In the genomic region with DNA sequence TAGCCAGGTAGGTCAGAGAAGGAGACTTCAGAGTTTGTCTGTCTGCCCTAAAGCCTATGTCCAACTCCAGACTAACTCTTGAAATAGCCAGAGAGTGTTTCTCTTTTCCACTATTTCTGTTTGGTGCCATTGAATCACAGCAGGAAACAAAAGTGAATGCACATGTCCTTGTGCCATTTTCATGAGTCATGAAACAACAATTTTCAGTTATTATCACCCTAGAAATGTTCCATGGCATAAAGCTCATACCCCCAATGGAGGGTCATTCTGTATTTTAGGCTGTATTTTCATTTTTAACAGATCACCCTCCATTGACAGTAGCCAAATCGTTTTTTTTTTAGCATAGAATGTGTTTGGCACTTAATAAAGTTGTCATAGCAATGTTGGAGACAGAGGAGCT, we compare ENCODE assay signal across 27 cellular contexts.
DNase-seq lines count a peak whose midpoint lies in the region; ATAC-seq, FAIRE-seq and TF ChIP-seq lines count a peak whose summit lies in the region.
"Had no signal": no experiment of that assay in that cellular context is flagged by ENCODE, and none has a peak within 500 bp of the region (broad histone marks: within the 10 kb centered on the region; RNA-seq: fewer than 3 reads in every experiment).

No MANE protein-coding gene starts in this region.

- ATAC-seq in GM18909 (IDR thresholded peaks at IDR 0.05; ENCODE audit: poor library complexity, unreplicated experiment) = no peak
- ATAC-seq in HG03520 (IDR thresholded peaks at IDR 0.05; ENCODE audit: unreplicated experiment) = no peak
- ATAC-seq: psoas muscle, T-cell, upper lobe of right lung had no signal

- peak; percentile 52 for FAIRE-seq in H54 (lab: Jason Lieb, UNC)
- FAIRE-seq: TTC549 had no signal

- no peaks in the 10 kb centered on the region for H3K27me3 ChIP-seq in A673 (replicated peaks; ENCODE audit: insufficient read depth, low read depth, low read length, poor library complexity)
- H3K27me3 ChIP-seq: hepatocyte, upper lobe of right lung had no signal

- CTCF ChIA-PET in A673 (lab: Charles Lee) = no interaction called here

- H3K9me3 ChIP-seq in A673 (ENCODE audit: low read depth, low read length, poor library complexity, severe bottlenecking) = no peaks in the 10 kb centered on the region
- H3K9me3 ChIP-seq: left ventricle myocardium inferior, psoas muscle, upper lobe of right lung had no signal

- POLR2A ChIA-PET in A673 (lab: Charles Lee; ENCODE audit: low non-redundant PET) = no interaction called here

- peak; percentile 50 for DNase-seq in A673 (ENCODE audit: low spot score)
- peak; percentile 32 for DNase-seq in H54 (ENCODE audit: insufficient read length, low spot score)
- DNase-seq in astrocyte of the hippocampus (ENCODE audit: low read depth, low spot score) = peak; percentile 55
- peak; percentile 10 to 20 for DNase-seq in lung microvascular endothelial cell (ENCODE audit: low read depth in 2 of 2)
- DNase-seq in HuH-7 (ENCODE audit: low spot score) = no peak
- DNase-seq in head of caudate nucleus = no peak
- DNase-seq: activated naive CD4-positive, alpha-beta T cell treated with anti-CD3 and anti-CD28 coated beads for 36 hours; activated T-cell treated with anti-CD3 and anti-CD28 coated beads, Interleukin-2, amount 50 U/mL, for 1 hour; amniotic stem cell; central memory CD4-positive, alpha-beta T cell; foreskin melanocyte; GF-D8; HFFc6; immature natural killer cell; KBM-7; left ventricle myocardium inferior; NCI-H748 treated with DMSO at 0.1 percent for 48 hours; psoas muscle; stimulated activated CD4-positive, alpha-beta T cell treated with anti-CD3 and anti-CD28 coated beads, Interleukin-1b, Interleukin-23, amount 100 ng/mL, for 48 hours; substantia nigra; T-cell; upper lobe of right lung had no signal

- H3K4me3 ChIP-seq in A673 (ENCODE audit: low read depth, low read length, poor library complexity, severe bottlenecking) = no peak overlapping the region
- H3K4me3 ChIP-seq: hepatocyte, left ventricle myocardium inferior, psoas muscle, upper lobe of right lung had no signal

- no TSS peak for BruUV-seq in A673 (replicated peaks; lab: Mats Ljungman, UMichigan)

- no peak overlapping the region for H3K27ac ChIP-seq in A673 (ENCODE audit: low read depth, low read length, poor library complexity, severe bottlenecking)
- H3K27ac ChIP-seq: C4-2B, left ventricle myocardium inferior, psoas muscle, upper lobe of right lung had no signal

- no peak for TF ChIP-seq POLR2A in H54 (IDR thresholded peaks at IDR 0.05; ENCODE audit: low read depth, low read length)

- intact Hi-C loops in A673 (cut with micrococcal nuclease; ENCODE audit: unreplicated experiment) = loop anchor here (10.0 kb wide), 1 partner anchor 394 kb away; no protein-coding TSS in a partner anchor
- intact Hi-C loops in head of caudate nucleus (cut with DNase I) = no loop called here

- no peak for TF ChIP-seq CTCF in A673 (conservative IDR thresholded peaks at IDR 0.05; ENCODE audit: low read depth, low read length)

- H3K36me3 ChIP-seq in A673 (ENCODE audit: insufficient read depth, low read length, poor library complexity, severe bottlenecking) = peaks cover 47% of the 10 kb centered on the region
- H3K36me3 ChIP-seq: left ventricle myocardium inferior, upper lobe of right lung had no signal

- H3K4me1 ChIP-seq in A673 (ENCODE audit: insufficient read depth, low read length, poor library complexity, severe bottlenecking) = peaks cover 36% of the 10 kb centered on the region
- H3K4me1 ChIP-seq: left ventricle myocardium inferior, psoas muscle, upper lobe of right lung had no signal

Comparison
In these comparisons a context has a peak if more than half of its experiments do, and no peak if none do; other contexts are left out.
1. DNase-seq: peak in A673 (single experiment), H54 (single experiment), astrocyte of the hippocampus (single experiment) and lung microvascular endothelial cell (2 of 2); none in HuH-7 (single experiment) and head of caudate nucleus (0 of 42).